Comparison of ENCODE assay signal across 1 cellular context in genomic region chr13:58991826-58992477, GRCh38.
TF ChIP-seq lines count a peak whose summit lies in the region.

No MANE protein-coding gene starts in this region.

TF ChIP-seq in SK-N-SH, 30 proteins besides CTCF, POLR2A, EP300 and RAD21 (continued from another document):
- no peak for TF ChIP-seq SIN3A (IDR thresholded peaks at IDR 0.05; ENCODE audit: borderline replicate concordance, low read depth, low read length)
- no peak for TF ChIP-seq NRF1 (IDR thresholded peaks at IDR 0.05; ENCODE audit: low read depth, low read length)
- no peak for TF ChIP-seq USF1 (IDR thresholded peaks at IDR 0.05; ENCODE audit: borderline replicate concordance, low read depth)
- no peak for TF ChIP-seq JUND (IDR thresholded peaks at IDR 0.05)
- TF ChIP-seq REST (IDR thresholded peaks at IDR 0.05; ENCODE audit: low read depth, low read length) = no peak
TF ChIP-seq in SK-N-SH: peak in this region for 0.
